14 cellular contexts compared by ENCODE assay signal in genomic region chr1:9844746-9845145, GRCh38.
"Had no signal": no experiment of that assay in that cellular context is flagged by ENCODE, and none has a peak within 500 bp of the region (broad histone marks: within the 10 kb centered on the region; RNA-seq: fewer than 3 reads in every experiment).

No MANE protein-coding gene starts in this region.

- H3K4me3 Mint-ChIP-seq: activated T-cell treated with anti-CD3 and anti-CD28 coated beads, Interleukin-2, amount 50 U/mL, for 24 hours; natural killer cell treated with Interleukin-12 subunit alpha and Interleukin-12 subunit beta and Interleukin-15 and Interleukin-18, amount 100 ng/mL, for 72 hours; T-helper 1 cell treated with Interleukin-12 subunit alpha and Interleukin-12 subunit beta and Interleukin-4 antibody, amounts not matched to agents 30 μg/mL and 1 μg/mL, for 36 hours had no signal

- H3K9me3 Mint-ChIP-seq: activated naive CD4-positive, alpha-beta T cell treated with anti-CD3 and anti-CD28 coated beads, Interleukin-2, amount 50 U/mL, for 72 hours; activated T-cell treated with anti-CD3 and anti-CD28 coated beads, Interleukin-2, amount 50 U/mL, for 24 hours; natural killer cell treated with Interleukin-12 subunit alpha and Interleukin-12 subunit beta and Interleukin-15 and Interleukin-18, amount 100 ng/mL, for 72 hours; T-helper 1 cell treated with Interleukin-12 subunit alpha and Interleukin-12 subunit beta and Interleukin-4 antibody, amounts not matched to agents 30 μg/mL and 1 μg/mL, for 36 hours had no signal

- H3K9me3 ChIP-seq: gastroesophageal sphincter, suprapubic skin had no signal

- H3K27ac ChIP-seq: gastroesophageal sphincter, suprapubic skin had no signal

- DNase-seq: activated CD4-positive, CD25-positive, alpha-beta regulatory T cell; activated effector memory CD4-positive, alpha-beta T cell treated with Interleukin-2 at 50 U/mL for 16 hours; activated T-cell treated with anti-CD3 and anti-CD28 coated beads, Interleukin-2, amount 50 U/mL, for 24 hours; amniotic stem cell; effector CD8-positive, alpha-beta T cell; stimulated activated CD4-positive, alpha-beta T cell treated with anti-CD3 and anti-CD28 coated beads, Interleukin-2, amount 100 ng/mL, for 48 hours; stimulated activated naive CD8-positive, alpha-beta T cell treated with anti-CD3 and anti-CD28 coated beads, Interleukin-15, Interleukin-2, amounts not matched to agents 100 U/mL and 50 U/mL, for 24 hours had no signal

- H3K27me3 Mint-ChIP-seq: activated T-cell treated with anti-CD3 and anti-CD28 coated beads, Interleukin-2, amount 50 U/mL, for 24 hours; natural killer cell treated with Interleukin-12 subunit alpha and Interleukin-12 subunit beta and Interleukin-15 and Interleukin-18, amount 100 ng/mL, for 72 hours had no signal

- H3K27ac Mint-ChIP-seq: activated naive CD4-positive, alpha-beta T cell treated with anti-CD3 and anti-CD28 coated beads, Interleukin-2, amount 50 U/mL, for 72 hours; activated T-cell treated with anti-CD3 and anti-CD28 coated beads, Interleukin-2, amount 50 U/mL, for 24 hours; natural killer cell treated with Interleukin-12 subunit alpha and Interleukin-12 subunit beta and Interleukin-15 and Interleukin-18, amount 100 ng/mL, for 72 hours; T-helper 1 cell treated with Interleukin-12 subunit alpha and Interleukin-12 subunit beta and Interleukin-4 antibody, amounts not matched to agents 30 μg/mL and 1 μg/mL, for 36 hours had no signal

- FAIRE-seq: colon had no signal

- H3K4me3 ChIP-seq: gastroesophageal sphincter, suprapubic skin had no signal

- ATAC-seq: activated naive CD4-positive, alpha-beta T cell treated with anti-CD3 and anti-CD28 coated beads, Interleukin-2, amount 50 U/mL, for 72 hours; gastroesophageal sphincter; natural killer cell treated with Interleukin-12 subunit alpha and Interleukin-12 subunit beta and Interleukin-15 and Interleukin-18, amount 100 ng/mL, for 72 hours; SK-N-SH treated with all-trans-retinoic acid at 6 μM for 48 hours; stimulated activated naive CD8-positive, alpha-beta T cell treated with anti-CD3 and anti-CD28 coated beads, Interleukin-15, Interleukin-2, amounts not matched to agents 100 U/mL and 50 U/mL, for 24 hours had no signal

- H3K27me3 ChIP-seq: gastroesophageal sphincter, suprapubic skin had no signal

- H3K36me3 Mint-ChIP-seq: activated naive CD4-positive, alpha-beta T cell treated with anti-CD3 and anti-CD28 coated beads, Interleukin-2, amount 50 U/mL, for 72 hours; natural killer cell treated with Interleukin-12 subunit alpha and Interleukin-12 subunit beta and Interleukin-15 and Interleukin-18, amount 100 ng/mL, for 72 hours had no signal
